ENCODE assay signal across 9 cellular contexts in genomic region chr17:81033535-81034167, GRCh38. TPM values are rescaled to one million over a fixed set of nuclear protein-coding genes. Genes with fewer than 3 reads are reported as not detected.
DNase-seq lines count a peak whose midpoint lies in the region; ATAC-seq and TF ChIP-seq lines count a peak whose summit lies in the region.
"Had no signal": no experiment of that assay in that cellular context is flagged by ENCODE, and none has a peak within 500 bp of the region (broad histone marks: within the 10 kb centered on the region; RNA-seq: fewer than 3 reads in every experiment).

No MANE protein-coding gene starts in this region.

- H3K4me1 ChIP-seq in lung (ENCODE audit: control insufficient read depth in 2 of 2, insufficient read depth in 2 of 2, low read length in 2 of 2) (peaks cover 0 to 36% of the 10 kb centered on the region in 2 donors), upper lobe of right lung (peaks cover 47% of the 10 kb centered on the region)

- peaks cover 15% of the 10 kb centered on the region for H3K4me1 Mint-ChIP-seq in activated naive CD4-positive, alpha-beta T cell treated with anti-CD3 and anti-CD28 coated beads for 36 hours (ENCODE audit: low read depth)
- peaks cover 77% of the 10 kb centered on the region for H3K4me1 Mint-ChIP-seq in brain

- peaks cover 21% of the 10 kb centered on the region for H3K27me3 Mint-ChIP-seq in activated naive CD4-positive, alpha-beta T cell treated with anti-CD3 and anti-CD28 coated beads for 36 hours (ENCODE audit: low read depth)
- peaks cover 10% of the 10 kb centered on the region for H3K27me3 Mint-ChIP-seq in brain

- H3K9me3 ChIP-seq in lung (ENCODE audit: control insufficient read depth in 2 of 2, insufficient read depth in 1 of 2, low read length in 1 of 2) (no peaks in the 10 kb centered on the region), upper lobe of right lung (no peaks in the 10 kb centered on the region)

- H3K27me3 ChIP-seq in lung (ENCODE audit: control insufficient read depth, insufficient read depth) = no peaks in the 10 kb centered on the region
- H3K27me3 ChIP-seq in upper lobe of right lung = no peaks in the 10 kb centered on the region

- ATAC-seq in lung (ENCODE audit: insufficient read depth, low FRiP score) = no peak
- no peak for ATAC-seq in upper lobe of right lung
- ATAC-seq in HG02588 (IDR thresholded peaks at IDR 0.05; ENCODE audit: unreplicated experiment) = no peak

- peak overlapping the region; percentile 63 for H3K4me3 Mint-ChIP-seq in activated naive CD4-positive, alpha-beta T cell treated with anti-CD3 and anti-CD28 coated beads for 36 hours
- H3K4me3 Mint-ChIP-seq in brain = peak overlapping the region; percentile 89 to 97 (median 95)

- CTCF ChIA-PET in activated naive CD4-positive, alpha-beta T cell treated with anti-CD3 and anti-CD28 coated beads for 36 hours (lab: Charles Lee) = interaction anchor here (1.7 kb wide), 1 partner anchor 10 kb away, joined by 11 read pairs; no protein-coding TSS in a partner anchor

- H3K27ac Mint-ChIP-seq in activated naive CD4-positive, alpha-beta T cell treated with anti-CD3 and anti-CD28 coated beads for 36 hours = no peak overlapping the region
- H3K27ac Mint-ChIP-seq in brain = peak overlapping the region; percentile 93 to 100 (median 95)

- peaks cover 0 to 6% of the 10 kb centered on the region in 2 donors for H3K36me3 ChIP-seq in lung (ENCODE audit: control insufficient read depth in 2 of 2, insufficient read depth in 2 of 2, low read length in 2 of 2)
- H3K36me3 ChIP-seq in upper lobe of right lung = no peaks in the 10 kb centered on the region

- intact Hi-C loops in activated naive CD4-positive, alpha-beta T cell treated with anti-CD3 and anti-CD28 coated beads for 36 hours (cut with micrococcal nuclease) = loop anchor here (5.0 to 10.0 kb wide), 2 partner anchors 189 to 451 kb away; partner anchors contain the start of gene CEP131
- intact Hi-C loops in upper lobe of right lung (cut with DNase I) = no loop called here

- H3K9me3 Mint-ChIP-seq in activated naive CD4-positive, alpha-beta T cell treated with anti-CD3 and anti-CD28 coated beads for 36 hours = no peaks in the 10 kb centered on the region
- peaks cover 0 to 2% (median 0%) of the 10 kb centered on the region in 5 experiments for H3K9me3 Mint-ChIP-seq in brain

- no peak for DNase-seq in activated naive CD4-positive, alpha-beta T cell treated with anti-CD3 and anti-CD28 coated beads for 36 hours
- DNase-seq in activated naive CD4-positive, alpha-beta T cell treated with anti-CD3 and anti-CD28 coated beads, Interleukin-2, amount 50 U/mL, for 16 hours = no peak
- DNase-seq in lung (ENCODE audit: low spot score) (no peak), upper lobe of right lung (no peak), HuH-7 (ENCODE audit: low spot score) (no peak), iPS-NIHi11 (ENCODE audit: low spot score) (no peak)
- DNase-seq: activated CD4-positive, alpha-beta T cell treated with anti-CD3 and anti-CD28 coated beads, Interleukin-2, amount 50 U/mL, for 1 hour had no signal

- no peaks in the 10 kb centered on the region for H3K36me3 Mint-ChIP-seq in activated naive CD4-positive, alpha-beta T cell treated with anti-CD3 and anti-CD28 coated beads for 36 hours (ENCODE audit: low read depth)
- H3K36me3 Mint-ChIP-seq in brain = peaks cover 14% of the 10 kb centered on the region

- peak overlapping the region in 1 of 2 donors; percentile 48 for H3K27ac ChIP-seq in lung (ENCODE audit: low read depth in 1 of 2, low read length in 1 of 2)
- peak overlapping the region; percentile 58 for H3K27ac ChIP-seq in upper lobe of right lung

- H3K4me3 ChIP-seq in lung (peak overlapping the region; percentile 56), upper lobe of right lung (peak overlapping the region; percentile 64)

- WGBS in lung, 2 donors = 3 to 10% methylated on average over 22 of the region's 22 CpGs

- TF ChIP-seq CTCF in brain (conservative IDR thresholded peaks at IDR 0.05) = no peak
- TF ChIP-seq CTCF in lung (IDR thresholded peaks at IDR 0.05; ENCODE audit: control extremely low read depth, extremely low read depth) = no peak
- no peak for TF ChIP-seq CTCF in upper lobe of right lung (IDR thresholded peaks at IDR 0.05)

RNA-seq across cellular contexts. Expression of gene BAIAP2, which starts 1.3 kb away (rescaled TPM):
- 1 to 10 TPM; 3.9 to 4.2 TPM for total RNA-seq in activated naive CD4-positive, alpha-beta T cell treated with anti-CD3 and anti-CD28 coated beads for 36 hours
- polyA plus RNA-seq in brain (ENCODE audit: insufficient read depth, low read depth, low replicate concordance) (87.8 TPM), lung (10 to 100 TPM; 59.2 to 61.2 TPM)
- total RNA-seq in lung (100 to 1,000 TPM in 1 of 2 donors, 10 to 100 TPM in 1; 94.3 to 141 TPM), upper lobe of right lung (139 TPM)

RNA-seq across cellular contexts. Expression of gene CHMP6, which starts 42.0 kb away (rescaled TPM):
- total RNA-seq in activated naive CD4-positive, alpha-beta T cell treated with anti-CD3 and anti-CD28 coated beads for 36 hours = 10 to 100 TPM; 10.1 to 10.6 TPM
- polyA plus RNA-seq in brain (ENCODE audit: insufficient read depth, low read depth, low replicate concordance) (35.2 TPM), lung (10 to 100 TPM; 31.5 to 32.9 TPM)
- total RNA-seq in lung (10 to 100 TPM; 18.2 to 36.3 TPM), upper lobe of right lung (29.9 TPM)

Comparison
In these comparisons a context has a peak if more than half of its experiments do, and no peak if none do; other contexts are left out.
1. RNA of gene BAIAP2, which starts 1.3 kb away (total RNA-seq): 94.3 to 141 TPM in lung and 139 TPM in upper lobe of right lung (single experiment); 3.9 to 4.2 TPM in activated naive CD4-positive, alpha-beta T cell treated with anti-CD3 and anti-CD28 coated beads for 36 hours; every median in the first group is over 10 times any median in the second.